Comparison of ENCODE assay signal across 12 cellular contexts in genomic region chr17:17527534-17527933, GRCh38.
"Had no signal": no experiment of that assay in that cellular context is flagged by ENCODE, and none has a peak within 500 bp of the region (broad histone marks: within the 10 kb centered on the region; RNA-seq: fewer than 3 reads in every experiment).

No MANE protein-coding gene starts in this region.

- ATAC-seq: activated CD8-positive, alpha-beta T cell treated with anti-CD3 and anti-CD28 coated beads for 36 hours had no signal

- H3K36me3 ChIP-seq: stomach, uterus had no signal

- H3K27ac ChIP-seq: parathyroid adenoma, uterus had no signal

- H3K27me3 ChIP-seq: stomach, uterus had no signal

- H3K9me3 ChIP-seq: stomach, uterus had no signal

- H2AFZ ChIP-seq: parathyroid adenoma had no signal

- H3K4me3 ChIP-seq: stomach, uterus had no signal

- H3K9ac ChIP-seq: parathyroid adenoma had no signal

- H3K4me1 ChIP-seq: parathyroid adenoma, uterus had no signal

- DNase-seq: activated B cell treated with CpG ODN at 0.5 μM for 24 hours; activated CD4-positive, alpha-beta T cell treated with anti-CD3 and anti-CD28 coated beads for 48 hours; activated CD8-positive, alpha-beta T cell treated with anti-CD3 and anti-CD28 coated beads for 36 hours; activated gamma-delta T cell treated with Interleukin-2 at 50 U/mL for 16 hours; activated T-cell treated with anti-CD3 and anti-CD28 coated beads, Interleukin-2, amount 50 U/mL, for 48 hours; amniotic stem cell; caudate nucleus; hypothalamus; midbrain; stomach; uterus had no signal
